Comparison of ENCODE assay signal across 10 cellular contexts in the genomic region with DNA sequence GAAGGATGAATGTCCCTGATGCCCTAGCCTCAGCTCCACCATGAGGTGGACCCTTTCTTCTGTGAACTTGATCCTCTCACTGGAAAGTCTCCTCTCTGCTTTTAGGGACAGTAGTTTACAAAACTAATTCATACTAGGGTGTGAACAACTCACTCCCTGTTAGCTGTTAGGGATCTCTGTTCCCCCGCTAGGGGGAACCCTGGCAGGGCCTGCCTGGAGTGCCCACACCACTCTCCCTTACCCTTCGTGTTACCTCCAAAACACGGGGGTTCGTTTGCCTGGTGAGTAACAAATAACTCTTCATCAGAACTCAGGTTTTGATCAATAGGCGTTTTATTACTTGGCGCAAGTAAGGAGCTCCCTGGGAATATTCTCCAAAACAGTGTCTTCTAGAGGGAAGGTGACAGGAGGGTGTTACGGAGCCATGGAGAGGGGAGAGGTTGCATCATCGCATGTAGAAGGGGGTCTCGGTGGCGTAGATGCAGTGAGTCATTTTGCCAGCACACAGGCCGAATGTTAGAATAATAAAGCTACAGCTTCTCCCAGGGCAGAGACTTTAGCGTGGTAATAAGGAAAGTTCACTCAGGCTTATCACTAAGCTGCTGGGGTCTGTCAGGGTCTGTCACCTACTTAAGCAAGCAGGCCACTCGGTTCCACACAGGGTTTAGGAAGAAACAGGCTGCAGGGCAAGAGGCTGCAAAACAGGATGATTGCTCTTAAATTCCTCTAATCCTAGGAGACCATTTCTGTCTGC. TPM values are rescaled to one million over a fixed set of nuclear protein-coding genes. Genes with fewer than 3 reads are reported as not detected.
A peak's percentile ranks its signal among the peaks of the same experiment; 100 is the strongest.
DNase-seq lines count a peak whose midpoint lies in the region; ATAC-seq, FAIRE-seq and TF ChIP-seq lines count a peak whose summit lies in the region.
"Had no signal": no experiment of that assay in that cellular context is flagged by ENCODE, and none has a peak within 500 bp of the region (broad histone marks: within the 10 kb centered on the region; RNA-seq: fewer than 3 reads in every experiment).

No MANE protein-coding gene starts in this region.

- in situ Hi-C loops in astrocyte of the spinal cord (cut with HindIII; ENCODE audit: low sequenced_read_pairs), result no loop called here

- WGBS in liver, result 81% methylated on average over 13 of the region's 13 CpGs

- H3K4me3 ChIP-seq in astrocyte of the spinal cord (ENCODE audit: low read depth, low read length) (no peak overlapping the region), liver (ENCODE audit: low read depth in 1 of 3, low read length in 3 of 3) (no peak overlapping the region), thoracic aorta (no peak overlapping the region)

- no peak for FAIRE-seq in GM12891 (lab: Jason Lieb, UNC)

- no peak for TF ChIP-seq POLR2A in GM12891 (IDR thresholded peaks at IDR 0.05; ENCODE audit: low read depth, low read length)

- H3K9me3 ChIP-seq in liver (ENCODE audit: control insufficient read depth in 4 of 4, low read length in 3 of 4) (no peaks in the 10 kb centered on the region), thoracic aorta (no peaks in the 10 kb centered on the region)

- H3K36me3 ChIP-seq in liver (ENCODE audit: control insufficient read depth in 4 of 4, insufficient read depth in 3 of 4, low read depth in 1 of 4, low read length in 3 of 4), result no peaks in the 10 kb centered on the region
- no peaks in the 10 kb centered on the region for H3K36me3 ChIP-seq in thoracic aorta

- DNase-seq in HT-29 (ENCODE audit: low spot score) (peak; percentile 14), astrocyte of the spinal cord (ENCODE audit: low read depth, low spot score) (peak; percentile 48), thoracic aorta (ENCODE audit: low spot score) (no peak), GM12891 (ENCODE audit: insufficient read length, low spot score) (no peak), foreskin keratinocyte (no peak), KG1 (lab: John Stamatoyannopoulos, UW) (no peak)
- DNase-seq: activated CD4-positive, alpha-beta T cell treated with anti-CD3 and anti-CD28 coated beads for 48 hours had no signal

- peaks cover 8 to 22% (median 15%) of the 10 kb centered on the region in 4 donors for H3K4me1 ChIP-seq in liver (ENCODE audit: control insufficient read depth in 4 of 4, insufficient read depth in 4 of 4, low read length in 3 of 4)
- H3K4me1 ChIP-seq in thoracic aorta (ENCODE audit: control insufficient read depth in 1 of 2, low read depth in 2 of 2), result peaks cover 19 to 53% of the 10 kb centered on the region in 2 donors
- no peaks in the 10 kb centered on the region for H3K4me1 ChIP-seq in foreskin keratinocyte

- peak; percentile 13 for TF ChIP-seq CTCF in astrocyte of the spinal cord (IDR thresholded peaks at IDR 0.05; ENCODE audit: low read depth, low read length)
- TF ChIP-seq CTCF in liver (IDR thresholded peaks at IDR 0.05; ENCODE audit: low read depth, low read length, missing input control), result no peak
- TF ChIP-seq CTCF in thoracic aorta (IDR thresholded peaks at IDR 0.05), result no peak
- TF ChIP-seq CTCF in foreskin keratinocyte (conservative IDR thresholded peaks at IDR 0.05), result no peak

- no peaks in the 10 kb centered on the region for H3K27me3 ChIP-seq in liver (ENCODE audit: control insufficient read depth in 4 of 4, insufficient read depth in 4 of 4, low read length in 3 of 4)
- no peaks in the 10 kb centered on the region for H3K27me3 ChIP-seq in thoracic aorta (replicated peaks; ENCODE audit: insufficient read depth)
- peaks cover 8% of the 10 kb centered on the region for H3K27me3 ChIP-seq in foreskin keratinocyte

- no peak for TF ChIP-seq RAD21 in liver (IDR thresholded peaks at IDR 0.05)

- ATAC-seq in thoracic aorta (ENCODE audit: insufficient number of reproducible peaks, low FRiP score, low read depth) (no peak), GM19328 (IDR thresholded peaks at IDR 0.05; ENCODE audit: unreplicated experiment) (no peak), foreskin keratinocyte (no peak)

- H3K9ac ChIP-seq in liver (ENCODE audit: low read depth in 1 of 2, low read length in 2 of 2), result no peak overlapping the region

- H3K27ac ChIP-seq in liver (ENCODE audit: low read depth in 1 of 2, low read length in 2 of 2) (peak overlapping the region; percentile 63 to 81), thoracic aorta (peak overlapping the region; percentile 61 to 84), foreskin keratinocyte (no peak overlapping the region)

TF ChIP-seq in liver, 16 proteins besides CTCF, POLR2A, EP300 and RAD21:
- no peak for TF ChIP-seq SP1 (IDR thresholded peaks at IDR 0.05)
- TF ChIP-seq GABPA (IDR thresholded peaks at IDR 0.05 in 1 of 2, conservative IDR thresholded peaks at IDR 0.05 in 1 of 2), result no peak
- TF ChIP-seq HNF4A (conservative IDR thresholded peaks at IDR 0.05), result no peak
- no peak for TF ChIP-seq FOXA2 (IDR thresholded peaks at IDR 0.05)
- no peak for TF ChIP-seq JUND (IDR thresholded peaks at IDR 0.05)

TF ChIP-seq in GM12891, 5 proteins besides CTCF, POLR2A, EP300 and RAD21:
- TF ChIP-seq POU2F2 (IDR thresholded peaks at IDR 0.05; ENCODE audit: low read depth, low read length), result no peak
- TF ChIP-seq PAX5 (IDR thresholded peaks at IDR 0.05; ENCODE audit: insufficient read depth, low read length, severe bottlenecking), result no peak
- no peak for TF ChIP-seq SPI1 (IDR thresholded peaks at IDR 0.05; ENCODE audit: low read depth, low read length)
- TF ChIP-seq POLR2AphosphoS5 (IDR thresholded peaks at IDR 0.05; ENCODE audit: low read depth, low read length), result no peak
- no peak for TF ChIP-seq TAF1 (IDR thresholded peaks at IDR 0.05; ENCODE audit: low read depth, low read length)
TF ChIP-seq in GM12891: peak in this region for 0.

RNA-seq across cellular contexts. Expression of a gene that starts 45.8 kb away (rescaled TPM):
- total RNA-seq in HT-29 (2014; rRNA removed; shearing (Covaris generic)), result not detected in 2 replicates
- total RNA-seq in liver (10 to 100 TPM in 1 of 2 donors, 1 to 10 TPM in 1; 4.3 to 18.5 TPM), thoracic aorta (1,000 to 10,000 TPM; 1,114 to 1,404 TPM), foreskin keratinocyte (not detected in 2 replicates)
- polyA plus RNA-seq in liver (10 to 100 TPM in 1 of 2 donors, 1 to 10 TPM in 1; 2.5 to 13.5 TPM), foreskin keratinocyte (not detected in 2 replicates)
- 0.51 TPM for polyA plus RNA-seq in GM12891 (2012; ENCODE audit: low read depth, missing spikeins)

RNA-seq across cellular contexts. Expression of a gene that starts 59.6 kb away (rescaled TPM):
- not detected in 2 replicates for total RNA-seq in HT-29 (2014; rRNA removed; shearing (Covaris generic))
- total RNA-seq in liver (under 1 TPM in 1 of 2 donors, not detected in 1; 0.09 TPM), thoracic aorta (not detected), foreskin keratinocyte (not detected in 2 replicates)
- polyA plus RNA-seq in liver (not detected), foreskin keratinocyte (not detected in 2 replicates)
- polyA plus RNA-seq in GM12891 (2012; ENCODE audit: low read depth, missing spikeins), result 0.14 TPM
- total RNA-seq: M059J had no signal

Comparison
In these comparisons a context has a peak if more than half of its experiments do, and no peak if none do; other contexts are left out.
1. DNase-seq: peak in HT-29 (single experiment) and astrocyte of the spinal cord (single experiment); none in thoracic aorta (single experiment), GM12891 (single experiment), foreskin keratinocyte (0 of 2) and KG1 (single experiment).
2. RNA of a gene that starts 45.8 kb away (total RNA-seq): 1,114 to 1,404 TPM in thoracic aorta; 4.3 to 18.5 TPM in liver, not detected in HT-29 and not detected in foreskin keratinocyte; every median in the first group is over 10 times any median in the second.